Comparison of ENCODE assay signal across 19 cellular contexts in genomic region chr11:126874831-126875230, GRCh38.
DNase-seq lines count a peak whose midpoint lies in the region; ATAC-seq and TF ChIP-seq lines count a peak whose summit lies in the region.
"Had no signal": no experiment of that assay in that cellular context is flagged by ENCODE, and none has a peak within 500 bp of the region (broad histone marks: within the 10 kb centered on the region; RNA-seq: fewer than 3 reads in every experiment).

No MANE protein-coding gene starts in this region.

- H3K27ac ChIP-seq in A673 (ENCODE audit: low read depth, low read length, poor library complexity, severe bottlenecking): no peak overlapping the region
- H3K27ac ChIP-seq: right lobe of liver had no signal

- no peak overlapping the region for H3K4me3 ChIP-seq in A673 (ENCODE audit: low read depth, low read length, poor library complexity, severe bottlenecking)
- H3K4me3 ChIP-seq in GM12864 (ENCODE audit: low read depth, low read length): no peak overlapping the region
- no peak overlapping the region for H3K4me3 ChIP-seq in LNCaP clone FGC (ENCODE audit: low read depth, low read length)
- no peak overlapping the region for H3K4me3 ChIP-seq in cardiac fibroblast (replicated peaks in 1 of 2; ENCODE audit: low read depth in 2 of 2, low read length in 2 of 2)
- H3K4me3 ChIP-seq: right lobe of liver had no signal

- no peaks in the 10 kb centered on the region for H3K9me3 ChIP-seq in A673 (ENCODE audit: low read depth, low read length, poor library complexity, severe bottlenecking)
- H3K9me3 ChIP-seq: right lobe of liver had no signal

- H3K27me3 ChIP-seq in A673 (replicated peaks; ENCODE audit: insufficient read depth, low read depth, low read length, poor library complexity): peaks cover 13% of the 10 kb centered on the region
- H3K27me3 ChIP-seq: right lobe of liver had no signal

- intact Hi-C loops in A673 (cut with micrococcal nuclease; ENCODE audit: unreplicated experiment): loop anchor here (10.0 kb wide), 1 partner anchor 470 kb away; no protein-coding TSS in a partner anchor

- POLR2A ChIA-PET in A673 (lab: Charles Lee; ENCODE audit: low non-redundant PET): no interaction called here

- peak; percentile 10 for DNase-seq in A673 (ENCODE audit: low spot score)
- no peak for DNase-seq in GM12864 (ENCODE audit: low read depth)
- DNase-seq in LNCaP clone FGC (ENCODE audit: low read depth): no peak
- no peak for DNase-seq in cardiac fibroblast (ENCODE audit: low read depth in 2 of 2)
- DNase-seq in stimulated activated naive CD4-positive, alpha-beta T cell treated with Interleukin-2 at 50 U/mL for 16 hours (lab: John Stamatoyannopoulos, UW): no peak
- no peak for DNase-seq in NCI-H1436 (lab: John Stamatoyannopoulos, UW)
- DNase-seq: AML-193; DMS79; KG1; naive thymus-derived CD8-positive, alpha-beta T cell; NCI-H2171; PC-3; right lobe of liver; stimulated activated CD4-positive, alpha-beta T cell treated with anti-CD3 and anti-CD28 coated beads, Interleukin-4, amount 100 ng/mL, for 24 hours; T-helper 1 cell had no signal

- no TSS peak for BruUV-seq in A673 (replicated peaks; lab: Mats Ljungman, UMichigan)

- no peaks in the 10 kb centered on the region for H3K36me3 ChIP-seq in A673 (ENCODE audit: insufficient read depth, low read length, poor library complexity, severe bottlenecking)
- H3K36me3 ChIP-seq: right lobe of liver had no signal

- TF ChIP-seq CTCF in A673 (conservative IDR thresholded peaks at IDR 0.05; ENCODE audit: low read depth, low read length) (peak; percentile 54), GM12864 (IDR thresholded peaks at IDR 0.05; ENCODE audit: low read depth, low read length, missing control alignments) (peak; percentile 55), LNCaP clone FGC (IDR thresholded peaks at IDR 0.05; ENCODE audit: control insufficient read depth, extremely low read depth, insufficient read depth) (peak; percentile 29; the same call in 1 of the 2 replicates), cardiac fibroblast (IDR thresholded peaks at IDR 0.05; ENCODE audit: low read depth, low read length) (peak; percentile 2)

- CTCF ChIA-PET in A673 (lab: Charles Lee): no interaction called here

- no peaks in the 10 kb centered on the region for H3K4me1 ChIP-seq in A673 (ENCODE audit: insufficient read depth, low read length, poor library complexity, severe bottlenecking)

- ATAC-seq in HG03025 (IDR thresholded peaks at IDR 0.05; ENCODE audit: low FRiP score, unreplicated experiment): no peak
- no peak for ATAC-seq in HG02571 (IDR thresholded peaks at IDR 0.05; ENCODE audit: unreplicated experiment)
- ATAC-seq: activated CD4-positive, CD25-positive, alpha-beta regulatory T cell treated with anti-CD3 and anti-CD28 coated beads, Interleukin-2, amount 50 U/mL, for 24 hours; naive thymus-derived CD8-positive, alpha-beta T cell; PC-3; right lobe of liver; stimulated activated memory B cell treated with anti-CD40 and anti-IgM and Interleukin-4, amounts not matched to agents 10 μg/mL and 1 μg/mL and 100 μg/mL, for 72 hours had no signal

Comparison
In these comparisons a context has a peak if more than half of its experiments do, and no peak if none do; other contexts are left out.
1. CTCF ChIP-seq: peak in every context shown above with its lines; median percentile 55 in GM12864; 54 in A673; 29 in LNCaP clone FGC; 2 in cardiac fibroblast.